ENCODE assay signal across 20 cellular contexts in genomic region chr2:203849010-203849409, GRCh38. TPM values are rescaled to one million over a fixed set of nuclear protein-coding genes. Genes with fewer than 3 reads are reported as not detected.
DNase-seq lines count a peak whose midpoint lies in the region; ATAC-seq lines count a peak whose summit lies in the region.
"Had no signal": no experiment of that assay in that cellular context is flagged by ENCODE, and none has a peak within 500 bp of the region (broad histone marks: within the 10 kb centered on the region; RNA-seq: fewer than 3 reads in every experiment).

No MANE protein-coding gene starts in this region.

- H3K36me3 Mint-ChIP-seq in activated T-cell treated with anti-CD3 and anti-CD28 coated beads, Interleukin-2, amount 50 U/mL, for 24 hours (ENCODE audit: low read depth), result no peaks in the 10 kb centered on the region
- H3K36me3 Mint-ChIP-seq in activated naive CD8-positive, alpha-beta T cell treated with anti-CD3 and anti-CD28 coated beads, Interleukin-2, amount 50 U/mL, for 24 hours (ENCODE audit: low read depth), result no peaks in the 10 kb centered on the region
- no peaks in the 10 kb centered on the region for H3K36me3 Mint-ChIP-seq in activated naive CD8-positive, alpha-beta T cell treated with anti-CD3 and anti-CD28 coated beads for 36 hours
- H3K36me3 Mint-ChIP-seq: CD14-positive monocyte had no signal

- no peak overlapping the region for H3K4me3 Mint-ChIP-seq in activated T-cell treated with anti-CD3 and anti-CD28 coated beads, Interleukin-2, amount 50 U/mL, for 24 hours
- H3K4me3 Mint-ChIP-seq in activated naive CD8-positive, alpha-beta T cell treated with anti-CD3 and anti-CD28 coated beads, Interleukin-2, amount 50 U/mL, for 24 hours, result no peak overlapping the region
- H3K4me3 Mint-ChIP-seq in activated naive CD8-positive, alpha-beta T cell treated with anti-CD3 and anti-CD28 coated beads for 36 hours, result no peak overlapping the region
- H3K4me3 Mint-ChIP-seq: CD14-positive monocyte; CD4-positive, alpha-beta memory T cell; GM23338; HFFc6 had no signal

- H3K27ac Mint-ChIP-seq in activated T-cell treated with anti-CD3 and anti-CD28 coated beads, Interleukin-2, amount 50 U/mL, for 24 hours, result peak overlapping the region; percentile 3
- H3K27ac Mint-ChIP-seq in activated naive CD8-positive, alpha-beta T cell treated with anti-CD3 and anti-CD28 coated beads, Interleukin-2, amount 50 U/mL, for 24 hours, result no peak overlapping the region
- H3K27ac Mint-ChIP-seq in activated naive CD8-positive, alpha-beta T cell treated with anti-CD3 and anti-CD28 coated beads for 36 hours, result no peak overlapping the region
- H3K27ac Mint-ChIP-seq: CD14-positive monocyte, GM23338, HFFc6 had no signal

- peaks cover 7% of the 10 kb centered on the region for H3K9me3 Mint-ChIP-seq in activated T-cell treated with anti-CD3 and anti-CD28 coated beads, Interleukin-2, amount 50 U/mL, for 24 hours
- H3K9me3 Mint-ChIP-seq in activated naive CD8-positive, alpha-beta T cell treated with anti-CD3 and anti-CD28 coated beads, Interleukin-2, amount 50 U/mL, for 24 hours, result no peaks in the 10 kb centered on the region
- peaks cover 1% of the 10 kb centered on the region for H3K9me3 Mint-ChIP-seq in activated naive CD8-positive, alpha-beta T cell treated with anti-CD3 and anti-CD28 coated beads for 36 hours
- H3K9me3 Mint-ChIP-seq: CD4-positive, alpha-beta memory T cell; GM23338; HFFc6 had no signal

- DNase-seq in SIG-M5 treated with dmso at 0.1 percent for 504 hours (lab: John Stamatoyannopoulos, UW; ENCODE audit: unreplicated experiment), result peak; percentile 1
- no peak for DNase-seq in SIG-M5 (lab: John Stamatoyannopoulos, UW)
- DNase-seq in activated T-cell treated with anti-CD3 and anti-CD28 coated beads, Interleukin-2, amount 50 U/mL, for 24 hours, result no peak
- no peak for DNase-seq in activated T-cell treated with anti-CD3 and anti-CD28 coated beads, Interleukin-2, amount 50 U/mL, for 1 hour
- no peak for DNase-seq in activated naive CD8-positive, alpha-beta T cell treated with anti-CD3 and anti-CD28 coated beads, Interleukin-2, amount 50 U/mL, for 24 hours
- DNase-seq in activated naive CD8-positive, alpha-beta T cell treated with anti-CD3 and anti-CD28 coated beads for 36 hours, result no peak
- DNase-seq: AML-193; CD4-positive, alpha-beta memory T cell; DMS153; DMS79; GDM1; H7; HFFc6 had no signal

- peak; percentile 76 for ATAC-seq in activated naive CD8-positive, alpha-beta T cell treated with anti-CD3 and anti-CD28 coated beads, Interleukin-2, amount 50 U/mL, for 24 hours
- ATAC-seq in GM21529 (IDR thresholded peaks at IDR 0.05; ENCODE audit: unreplicated experiment) (no peak), HG02678 (IDR thresholded peaks at IDR 0.05; ENCODE audit: unreplicated experiment) (no peak)
- ATAC-seq: A549, GM23338, HCT116 had no signal

- peaks cover 45% of the 10 kb centered on the region for H3K4me1 Mint-ChIP-seq in activated T-cell treated with anti-CD3 and anti-CD28 coated beads, Interleukin-2, amount 50 U/mL, for 24 hours (ENCODE audit: low read depth)
- H3K4me1 Mint-ChIP-seq in activated naive CD8-positive, alpha-beta T cell treated with anti-CD3 and anti-CD28 coated beads, Interleukin-2, amount 50 U/mL, for 24 hours, result peaks cover 28% of the 10 kb centered on the region
- H3K4me1 Mint-ChIP-seq in activated naive CD8-positive, alpha-beta T cell treated with anti-CD3 and anti-CD28 coated beads for 36 hours, result peaks cover 20% of the 10 kb centered on the region
- H3K4me1 Mint-ChIP-seq: CD14-positive monocyte, GM23338 had no signal

- no peaks in the 10 kb centered on the region for H3K27me3 Mint-ChIP-seq in activated T-cell treated with anti-CD3 and anti-CD28 coated beads, Interleukin-2, amount 50 U/mL, for 24 hours
- peaks cover 2% of the 10 kb centered on the region for H3K27me3 Mint-ChIP-seq in activated naive CD8-positive, alpha-beta T cell treated with anti-CD3 and anti-CD28 coated beads, Interleukin-2, amount 50 U/mL, for 24 hours
- no peaks in the 10 kb centered on the region for H3K27me3 Mint-ChIP-seq in activated naive CD8-positive, alpha-beta T cell treated with anti-CD3 and anti-CD28 coated beads for 36 hours
- H3K27me3 Mint-ChIP-seq: CD4-positive, alpha-beta memory T cell had no signal

RNA-seq across cellular contexts. Expression of gene CTLA4, which starts 18.6 kb away (rescaled TPM):
- 10 to 100 TPM; 45.6 to 50.9 TPM for total RNA-seq in activated naive CD8-positive, alpha-beta T cell treated with anti-CD3 and anti-CD28 coated beads for 36 hours
- total RNA-seq: Daoy, GM23338, H7, HFFc6 had no signal
